In genomic region chr7:151867912-151868804, GRCh38 we compare ENCODE assay signal across 14 cellular contexts. TPM values are rescaled to one million over a fixed set of nuclear protein-coding genes. Genes with fewer than 3 reads are reported as not detected.
DNase-seq lines count a peak whose midpoint lies in the region; ATAC-seq and TF ChIP-seq lines count a peak whose summit lies in the region.
"Had no signal": no experiment of that assay in that cellular context is flagged by ENCODE, and none has a peak within 500 bp of the region (broad histone marks: within the 10 kb centered on the region; RNA-seq: fewer than 3 reads in every experiment).

No MANE protein-coding gene starts in this region.

- H4K20me1 ChIP-seq in GM23338 (replicated peaks; ENCODE audit: insufficient read depth), result no peaks in the 10 kb centered on the region

- no peaks in the 10 kb centered on the region for H3K36me3 Mint-ChIP-seq in GM23338 (ENCODE audit: low read depth)
- no peaks in the 10 kb centered on the region for H3K36me3 Mint-ChIP-seq in activated CD4-positive, alpha-beta T cell treated with anti-CD3 and anti-CD28 coated beads, Interleukin-2, amount 10 ng/mL, durations not matched to agents 7 days and 5 days (ENCODE audit: low read depth)
- H3K36me3 Mint-ChIP-seq: activated naive CD4-positive, alpha-beta T cell treated with anti-CD3 and anti-CD28 coated beads, Interleukin-2, amount 10 ng/mL, durations not matched to agents 7 days and 5 days; naive B cell had no signal

- DNase-seq in GM23338 (ENCODE audit: low spot score) (no peak), ascending aorta (ENCODE audit: low spot score in 2 of 2) (no peak), left cardiac atrium (peak; percentile 76), sigmoid colon (no peak), NCI-H1048 (lab: John Stamatoyannopoulos, UW) (no peak), NCI-H1436 treated with DMSO at 0.1 percent for 48 hours (lab: John Stamatoyannopoulos, UW) (no peak)
- DNase-seq in activated CD4-positive, alpha-beta T cell treated with anti-CD3 and anti-CD28 coated beads, Interleukin-2, amount 10 ng/mL, durations not matched to agents 7 days and 5 days, result no peak
- DNase-seq: activated CD4-positive, alpha-beta T cell treated with anti-CD3 and anti-CD28 coated beads, Interleukin-2, amount 50 U/mL, for 4 hours; activated naive CD4-positive, alpha-beta T cell treated with anti-CD3 and anti-CD28 coated beads, Interleukin-2, amount 10 ng/mL, durations not matched to agents 7 days and 5 days; effector CD8-positive, alpha-beta T cell; naive B cell; NCI-H146 had no signal

- 78 to 80% methylated on average over 26 of the region's 26 CpGs for WGBS in sigmoid colon, 2 donors

- H3K36me3 ChIP-seq in GM23338 (ENCODE audit: insufficient read depth), result no peaks in the 10 kb centered on the region
- no peaks in the 10 kb centered on the region for H3K36me3 ChIP-seq in ascending aorta
- no peaks in the 10 kb centered on the region for H3K36me3 ChIP-seq in sigmoid colon

- H3K4me2 ChIP-seq in GM23338, result peak overlapping the region; percentile 43

- H3F3A ChIP-seq in GM23338 (replicated peaks; ENCODE audit: low read depth), result no peaks in the 10 kb centered on the region

- TF ChIP-seq EP300 in sigmoid colon (IDR thresholded peaks at IDR 0.05), result no peak

- POLR2A ChIA-PET in activated CD4-positive, alpha-beta T cell treated with anti-CD3 and anti-CD28 coated beads, Interleukin-2, amount 10 ng/mL, durations not matched to agents 7 days and 5 days (lab: Charles Lee), result no interaction called here

- H3K4me1 Mint-ChIP-seq in GM23338, result peaks cover 20% of the 10 kb centered on the region
- no peaks in the 10 kb centered on the region for H3K4me1 Mint-ChIP-seq in activated CD4-positive, alpha-beta T cell treated with anti-CD3 and anti-CD28 coated beads, Interleukin-2, amount 10 ng/mL, durations not matched to agents 7 days and 5 days
- H3K4me1 Mint-ChIP-seq: activated naive CD4-positive, alpha-beta T cell treated with anti-CD3 and anti-CD28 coated beads, Interleukin-2, amount 10 ng/mL, durations not matched to agents 7 days and 5 days had no signal

- H3K79me2 ChIP-seq in GM23338 (replicated peaks; ENCODE audit: insufficient read depth), result no peaks in the 10 kb centered on the region

- H3K4me3 Mint-ChIP-seq in GM23338, result no peak overlapping the region
- H3K4me3 Mint-ChIP-seq in activated CD4-positive, alpha-beta T cell treated with anti-CD3 and anti-CD28 coated beads, Interleukin-2, amount 10 ng/mL, durations not matched to agents 7 days and 5 days, result no peak overlapping the region
- H3K4me3 Mint-ChIP-seq: activated naive CD4-positive, alpha-beta T cell treated with anti-CD3 and anti-CD28 coated beads, Interleukin-2, amount 10 ng/mL, durations not matched to agents 7 days and 5 days; T-helper 1 cell treated with Interleukin-12 subunit alpha and Interleukin-12 subunit beta and Interleukin-4 antibody, amounts not matched to agents 30 μg/mL and 1 μg/mL, for 36 hours had no signal

- no peak for TF ChIP-seq POLR2A in sigmoid colon (IDR thresholded peaks at IDR 0.05)

- H3K27me3 ChIP-seq in GM23338 (ENCODE audit: insufficient read depth) (no peaks in the 10 kb centered on the region), ascending aorta (no peaks in the 10 kb centered on the region), sigmoid colon (no peaks in the 10 kb centered on the region)

- TF ChIP-seq CTCF in GM23338 (conservative IDR thresholded peaks at IDR 0.05; ENCODE audit: low read depth in 2 of 2) (no peak), ascending aorta (IDR thresholded peaks at IDR 0.05) (no peak), sigmoid colon (IDR thresholded peaks at IDR 0.05) (no peak)

- CTCF ChIA-PET in activated CD4-positive, alpha-beta T cell treated with anti-CD3 and anti-CD28 coated beads, Interleukin-2, amount 10 ng/mL, durations not matched to agents 7 days and 5 days (lab: Charles Lee), result interaction anchor here (0.5 to 1.7 kb wide), 3 partner anchors 10 to 15 kb away, joined by 3 to 5 read pairs (median 5); no protein-coding TSS in a partner anchor

- H3K4me3 ChIP-seq in GM23338 (no peak overlapping the region), ascending aorta (peak overlapping the region in 1 of 2 donors; percentile 15), sigmoid colon (peak overlapping the region in 3 of 4 donors; percentile 7 to 21 (median 16))

- peak; percentile 47 for ATAC-seq in GM23338
- ATAC-seq in left cardiac atrium, result peak; percentile 62 to 78
- no peak for ATAC-seq in HG03460 (IDR thresholded peaks at IDR 0.05; ENCODE audit: unreplicated experiment)

- H3K27ac Mint-ChIP-seq in GM23338, result no peak overlapping the region
- no peak overlapping the region for H3K27ac Mint-ChIP-seq in activated CD4-positive, alpha-beta T cell treated with anti-CD3 and anti-CD28 coated beads, Interleukin-2, amount 10 ng/mL, durations not matched to agents 7 days and 5 days
- H3K27ac Mint-ChIP-seq: activated naive CD4-positive, alpha-beta T cell treated with anti-CD3 and anti-CD28 coated beads, Interleukin-2, amount 10 ng/mL, durations not matched to agents 7 days and 5 days; T-helper 1 cell treated with Interleukin-12 subunit alpha and Interleukin-12 subunit beta and Interleukin-4 antibody, amounts not matched to agents 30 μg/mL and 1 μg/mL, for 36 hours had no signal

- intact Hi-C loops in ascending aorta (cut with DNase I), result no loop called here
- intact Hi-C loops in left cardiac atrium (cut with DNase I), result no loop called here
- intact Hi-C loops in sigmoid colon (cut with DNase I), result no loop called here

- no peaks in the 10 kb centered on the region for H3K9me3 Mint-ChIP-seq in GM23338
- no peaks in the 10 kb centered on the region for H3K9me3 Mint-ChIP-seq in activated CD4-positive, alpha-beta T cell treated with anti-CD3 and anti-CD28 coated beads, Interleukin-2, amount 10 ng/mL, durations not matched to agents 7 days and 5 days
- H3K9me3 Mint-ChIP-seq: activated naive CD4-positive, alpha-beta T cell treated with anti-CD3 and anti-CD28 coated beads, Interleukin-2, amount 10 ng/mL, durations not matched to agents 7 days and 5 days; naive B cell; T-helper 1 cell treated with Interleukin-12 subunit alpha and Interleukin-12 subunit beta and Interleukin-4 antibody, amounts not matched to agents 30 μg/mL and 1 μg/mL, for 36 hours had no signal

- peaks cover 11% of the 10 kb centered on the region for H3K27me3 Mint-ChIP-seq in GM23338 (ENCODE audit: insufficient read depth, low read depth, poor library complexity)
- H3K27me3 Mint-ChIP-seq in activated CD4-positive, alpha-beta T cell treated with anti-CD3 and anti-CD28 coated beads, Interleukin-2, amount 10 ng/mL, durations not matched to agents 7 days and 5 days, result no peaks in the 10 kb centered on the region
- H3K27me3 Mint-ChIP-seq: activated naive CD4-positive, alpha-beta T cell treated with anti-CD3 and anti-CD28 coated beads, Interleukin-2, amount 10 ng/mL, durations not matched to agents 7 days and 5 days; naive B cell had no signal

- H3K4me1 ChIP-seq in GM23338 (ENCODE audit: insufficient read depth) (peaks cover 8% of the 10 kb centered on the region), ascending aorta (peaks cover 7 to 9% of the 10 kb centered on the region in 2 donors), sigmoid colon (peaks cover 0 to 33% (median 28%) of the 10 kb centered on the region in 4 donors)

- H2AFZ ChIP-seq in GM23338, result peak overlapping the region; percentile 40; the same call in 1 of the 2 replicates

- no peaks in the 10 kb centered on the region for H3K9me3 ChIP-seq in ascending aorta
- H3K9me3 ChIP-seq in sigmoid colon, result no peaks in the 10 kb centered on the region

- no peaks in the 10 kb centered on the region for H3K9me2 ChIP-seq in GM23338 (ENCODE audit: insufficient read depth)

- no peak overlapping the region for H3K27ac ChIP-seq in GM23338 (ENCODE audit: low read depth)
- H3K27ac ChIP-seq in ascending aorta, result peak overlapping the region; percentile 53 to 71
- peak overlapping the region; percentile 41 to 69 (median 60) for H3K27ac ChIP-seq in sigmoid colon

TF ChIP-seq in GM23338, 12 proteins besides CTCF, POLR2A, EP300 and RAD21 (continues in another document):
- no peak for TF ChIP-seq POLR2AphosphoS5 (IDR thresholded peaks at IDR 0.05; ENCODE audit: low read depth)

RNA-seq across cellular contexts. Expression of gene PRKAG2, which starts 8.8 kb away (rescaled TPM):
- 11.4 and 14.9 TPM in 2 replicates for total RNA-seq in GM23338 (2014; rRNA removed; shearing (Covaris generic))
- 6.3 and 9.1 TPM in 2 replicates for polyA plus RNA-seq in GM23338 (2016; fragmentation: Nextera tagmentation; extraction: Ambion mirVana)
- 26.7 TPM for total RNA-seq in ascending aorta
- 100 to 1,000 TPM; 141 to 253 TPM for total RNA-seq in left cardiac atrium
- 10 to 100 TPM; 37.1 to 51.2 (median 40.1) TPM for total RNA-seq in sigmoid colon
- polyA plus RNA-seq in sigmoid colon, result 10 to 100 TPM; 19.2 to 31.9 (median 29.4) TPM
- total RNA-seq in activated CD4-positive, alpha-beta T cell treated with anti-CD3 and anti-CD28 coated beads, Interleukin-2, amount 10 ng/mL, durations not matched to agents 7 days and 5 days, result 10 to 100 TPM; 27.5 to 32.3 TPM
